17 cellular contexts compared by ENCODE assay signal in the genomic region with DNA sequence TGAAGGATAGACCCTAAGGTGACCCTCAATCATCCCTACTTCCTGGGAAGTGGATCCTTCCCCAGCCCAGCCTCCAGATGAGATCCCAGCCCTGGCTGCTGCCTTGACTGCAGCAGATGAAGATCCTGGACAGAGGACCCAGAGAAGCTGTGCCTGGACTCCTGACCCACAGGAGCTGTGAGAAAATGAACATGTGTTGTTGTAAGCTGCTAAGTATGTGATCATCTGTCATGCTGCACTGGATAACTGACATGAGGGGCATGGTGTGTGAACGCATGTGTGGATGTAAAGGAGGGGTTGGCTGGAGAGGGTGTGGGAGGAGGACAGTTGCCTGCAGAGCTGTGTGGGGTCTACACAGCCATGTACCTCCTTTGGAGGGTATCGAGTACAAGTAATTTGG.
"Had no signal": no experiment of that assay in that cellular context is flagged by ENCODE, and none has a peak within 500 bp of the region (broad histone marks: within the 10 kb centered on the region; RNA-seq: fewer than 3 reads in every experiment).

No MANE protein-coding gene starts in this region.

- H3K4me3 ChIP-seq: sigmoid colon, skin epidermis, testis, tibial nerve, upper lobe of right lung had no signal

- FAIRE-seq: endometrium, frontal cortex, kidney had no signal

- H3K4me3 Mint-ChIP-seq: naive thymus-derived CD4-positive, alpha-beta T cell; stimulated activated naive CD8-positive, alpha-beta T cell treated with anti-CD3 and anti-CD28 coated beads, Interleukin-15, amount 100 ng/mL, for 72 hours had no signal

- H3K27me3 ChIP-seq: neutrophil, sigmoid colon, testis, tibial nerve, upper lobe of right lung had no signal

- H3K27me3 Mint-ChIP-seq: naive thymus-derived CD4-positive, alpha-beta T cell; stimulated activated naive B cell treated with anti-CD40 and anti-IgM and Interleukin-4, amounts not matched to agents 10 μg/mL and 1 μg/mL and 100 μg/mL, for 72 hours; stimulated activated naive CD8-positive, alpha-beta T cell treated with anti-CD3 and anti-CD28 coated beads, Interleukin-15, amount 100 ng/mL, for 72 hours had no signal

- DNase-seq: effector memory CD4-positive, alpha-beta T cell; kidney; left cardiac atrium; naive thymus-derived CD4-positive, alpha-beta T cell; posterior cingulate gyrus; sigmoid colon; stimulated activated CD4-positive, alpha-beta T cell treated with anti-CD3 and anti-CD28 coated beads, Interleukin-2, amount 100 ng/mL, for 24 hours; stimulated activated CD4-positive, alpha-beta T cell treated with anti-CD3 and anti-CD28 coated beads, Interleukin-4, amount 100 ng/mL, for 4 hours; stimulated activated naive B cell treated with anti-CD40 and anti-IgM and Interleukin-4, amounts not matched to agents 10 μg/mL and 1 μg/mL and 100 μg/mL, for 72 hours; stimulated activated naive CD8-positive, alpha-beta T cell treated with anti-CD3 and anti-CD28 coated beads, Interleukin-15, amount 100 ng/mL, for 72 hours; testis; upper lobe of right lung had no signal

- H3K9me3 Mint-ChIP-seq: stimulated activated naive B cell treated with anti-CD40 and anti-IgM and Interleukin-4, amounts not matched to agents 10 μg/mL and 1 μg/mL and 100 μg/mL, for 72 hours; stimulated activated naive CD8-positive, alpha-beta T cell treated with anti-CD3 and anti-CD28 coated beads, Interleukin-15, amount 100 ng/mL, for 72 hours had no signal

- H3K4me1 Mint-ChIP-seq: naive thymus-derived CD4-positive, alpha-beta T cell; stimulated activated naive CD8-positive, alpha-beta T cell treated with anti-CD3 and anti-CD28 coated beads, Interleukin-15, amount 100 ng/mL, for 72 hours had no signal
